In the genomic region with DNA sequence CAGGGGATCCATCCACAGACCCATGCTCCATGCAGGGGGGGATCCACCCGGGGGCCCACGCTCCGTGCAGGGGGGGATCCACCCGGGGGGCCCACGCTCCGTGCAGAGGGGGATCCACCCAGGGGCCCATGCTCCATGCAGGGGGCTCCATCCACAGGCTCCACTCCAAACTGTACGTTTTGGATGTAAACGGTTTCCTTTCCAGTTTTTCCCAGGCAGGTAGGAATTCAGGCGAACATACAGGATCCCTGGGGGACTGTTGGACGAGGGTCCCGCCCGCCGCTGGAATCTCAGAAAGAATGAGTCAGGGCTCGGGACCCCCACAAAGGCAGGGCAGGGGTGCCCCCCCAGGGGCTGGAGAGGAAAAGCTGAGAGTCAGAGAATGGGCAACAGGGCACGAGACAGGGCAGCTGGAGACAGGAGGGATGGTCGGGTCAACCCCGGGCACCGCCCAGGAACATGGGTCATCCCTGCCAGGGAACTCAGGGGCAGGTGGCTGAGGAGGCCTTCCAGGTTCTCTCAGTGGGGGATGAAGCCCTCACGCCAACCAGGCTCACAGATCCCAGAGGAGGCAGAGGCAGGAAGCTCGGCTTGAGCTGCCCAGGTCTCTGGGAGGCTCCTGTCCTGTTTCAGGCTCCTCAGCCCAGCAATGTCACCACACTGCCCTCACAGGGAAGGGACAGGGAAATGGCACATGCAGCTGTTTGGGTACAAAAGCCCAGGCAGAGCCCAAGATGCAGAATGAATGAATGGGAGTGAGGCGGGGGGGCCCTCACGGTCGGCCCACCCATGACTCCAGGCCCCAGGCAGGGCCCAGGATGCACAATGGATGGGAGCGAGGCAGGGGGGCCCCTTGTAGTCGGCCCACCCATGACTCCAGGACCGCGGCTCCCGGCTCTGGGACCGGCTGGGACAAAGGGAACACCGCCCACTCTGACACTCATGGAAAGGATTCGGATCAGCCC, we compare ENCODE assay signal across 1 cellular context.
TF ChIP-seq lines count a peak whose summit lies in the region.

No MANE protein-coding gene starts in this region.

TF ChIP-seq in WTC11, 78 proteins besides CTCF, POLR2A, EP300 and RAD21 (continued from another document):
- TF ChIP-seq, protein P1, sequence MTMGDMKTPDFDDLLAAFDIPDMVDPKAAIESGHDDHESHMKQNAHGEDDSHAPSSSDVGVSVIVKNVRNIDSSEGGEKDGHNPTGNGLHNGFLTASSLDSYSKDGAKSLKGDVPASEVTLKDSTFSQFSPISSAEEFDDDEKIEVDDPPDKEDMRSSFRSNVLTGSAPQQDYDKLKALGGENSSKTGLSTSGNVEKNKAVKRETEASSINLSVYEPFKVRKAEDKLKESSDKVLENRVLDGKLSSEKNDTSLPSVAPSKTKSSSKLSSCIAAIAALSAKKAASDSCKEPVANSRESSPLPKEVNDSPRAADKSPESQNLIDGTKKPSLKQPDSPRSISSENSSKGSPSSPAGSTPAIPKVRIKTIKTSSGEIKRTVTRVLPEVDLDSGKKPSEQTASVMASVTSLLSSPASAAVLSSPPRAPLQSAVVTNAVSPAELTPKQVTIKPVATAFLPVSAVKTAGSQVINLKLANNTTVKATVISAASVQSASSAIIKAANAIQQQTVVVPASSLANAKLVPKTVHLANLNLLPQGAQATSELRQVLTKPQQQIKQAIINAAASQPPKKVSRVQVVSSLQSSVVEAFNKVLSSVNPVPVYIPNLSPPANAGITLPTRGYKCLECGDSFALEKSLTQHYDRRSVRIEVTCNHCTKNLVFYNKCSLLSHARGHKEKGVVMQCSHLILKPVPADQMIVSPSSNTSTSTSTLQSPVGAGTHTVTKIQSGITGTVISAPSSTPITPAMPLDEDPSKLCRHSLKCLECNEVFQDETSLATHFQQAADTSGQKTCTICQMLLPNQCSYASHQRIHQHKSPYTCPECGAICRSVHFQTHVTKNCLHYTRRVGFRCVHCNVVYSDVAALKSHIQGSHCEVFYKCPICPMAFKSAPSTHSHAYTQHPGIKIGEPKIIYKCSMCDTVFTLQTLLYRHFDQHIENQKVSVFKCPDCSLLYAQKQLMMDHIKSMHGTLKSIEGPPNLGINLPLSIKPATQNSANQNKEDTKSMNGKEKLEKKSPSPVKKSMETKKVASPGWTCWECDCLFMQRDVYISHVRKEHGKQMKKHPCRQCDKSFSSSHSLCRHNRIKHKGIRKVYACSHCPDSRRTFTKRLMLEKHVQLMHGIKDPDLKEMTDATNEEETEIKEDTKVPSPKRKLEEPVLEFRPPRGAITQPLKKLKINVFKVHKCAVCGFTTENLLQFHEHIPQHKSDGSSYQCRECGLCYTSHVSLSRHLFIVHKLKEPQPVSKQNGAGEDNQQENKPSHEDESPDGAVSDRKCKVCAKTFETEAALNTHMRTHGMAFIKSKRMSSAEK (CRISPR knock-in tag; IDR thresholded peaks at IDR 0.05; ENCODE audit: borderline replicate concordance): no peak
- TF ChIP-seq NFE2L1 (CRISPR knock-in tag; IDR thresholded peaks at IDR 0.05) (no peak), NR1H2 (CRISPR knock-in tag; IDR thresholded peaks at IDR 0.05) (no peak), JAZF1 (CRISPR knock-in tag; IDR thresholded peaks at IDR 0.05) (no peak), ZNF671 (CRISPR knock-in tag; IDR thresholded peaks at IDR 0.05) (no peak), SMAD4 (CRISPR knock-in tag; IDR thresholded peaks at IDR 0.05) (no peak), JUN (CRISPR knock-in tag; IDR thresholded peaks at IDR 0.05) (no peak)
- TF ChIP-seq, protein P2, sequence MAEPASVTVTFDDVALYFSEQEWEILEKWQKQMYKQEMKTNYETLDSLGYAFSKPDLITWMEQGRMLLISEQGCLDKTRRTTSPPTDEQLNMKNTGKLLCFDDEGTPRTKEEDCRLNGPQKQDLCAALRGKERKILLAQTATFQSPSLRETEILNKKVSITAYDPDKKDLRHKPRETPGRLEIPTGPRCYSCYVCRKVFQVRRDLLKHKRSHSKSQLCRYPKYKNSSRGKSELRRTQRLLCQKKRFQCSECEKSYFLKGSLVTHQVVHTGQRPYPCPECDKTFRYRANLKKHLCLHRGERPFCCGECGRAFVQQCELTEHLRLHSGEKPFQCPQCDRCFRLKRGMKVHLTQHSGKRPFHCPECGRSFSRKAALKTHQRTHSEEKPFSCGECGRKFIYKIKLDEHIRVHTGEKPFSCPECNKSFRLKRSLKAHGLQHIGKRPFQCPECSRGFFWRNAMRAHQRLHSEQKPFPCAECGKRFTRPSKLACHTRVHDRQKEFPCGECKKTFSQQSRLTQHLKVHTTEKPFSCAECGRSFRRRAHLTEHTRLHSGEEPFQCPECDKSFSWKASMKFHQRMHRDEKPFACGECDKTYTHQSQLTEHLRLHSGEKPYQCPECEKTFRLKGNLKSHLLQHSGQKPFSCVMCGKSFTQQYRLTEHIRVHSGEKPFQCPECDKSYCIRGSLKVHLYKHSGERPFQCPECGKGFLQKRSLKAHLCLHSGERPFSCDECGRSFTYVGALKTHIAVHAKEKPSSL (CRISPR knock-in tag; conservative IDR thresholded peaks at IDR 0.05): no peak
- TF ChIP-seq, protein P3, sequence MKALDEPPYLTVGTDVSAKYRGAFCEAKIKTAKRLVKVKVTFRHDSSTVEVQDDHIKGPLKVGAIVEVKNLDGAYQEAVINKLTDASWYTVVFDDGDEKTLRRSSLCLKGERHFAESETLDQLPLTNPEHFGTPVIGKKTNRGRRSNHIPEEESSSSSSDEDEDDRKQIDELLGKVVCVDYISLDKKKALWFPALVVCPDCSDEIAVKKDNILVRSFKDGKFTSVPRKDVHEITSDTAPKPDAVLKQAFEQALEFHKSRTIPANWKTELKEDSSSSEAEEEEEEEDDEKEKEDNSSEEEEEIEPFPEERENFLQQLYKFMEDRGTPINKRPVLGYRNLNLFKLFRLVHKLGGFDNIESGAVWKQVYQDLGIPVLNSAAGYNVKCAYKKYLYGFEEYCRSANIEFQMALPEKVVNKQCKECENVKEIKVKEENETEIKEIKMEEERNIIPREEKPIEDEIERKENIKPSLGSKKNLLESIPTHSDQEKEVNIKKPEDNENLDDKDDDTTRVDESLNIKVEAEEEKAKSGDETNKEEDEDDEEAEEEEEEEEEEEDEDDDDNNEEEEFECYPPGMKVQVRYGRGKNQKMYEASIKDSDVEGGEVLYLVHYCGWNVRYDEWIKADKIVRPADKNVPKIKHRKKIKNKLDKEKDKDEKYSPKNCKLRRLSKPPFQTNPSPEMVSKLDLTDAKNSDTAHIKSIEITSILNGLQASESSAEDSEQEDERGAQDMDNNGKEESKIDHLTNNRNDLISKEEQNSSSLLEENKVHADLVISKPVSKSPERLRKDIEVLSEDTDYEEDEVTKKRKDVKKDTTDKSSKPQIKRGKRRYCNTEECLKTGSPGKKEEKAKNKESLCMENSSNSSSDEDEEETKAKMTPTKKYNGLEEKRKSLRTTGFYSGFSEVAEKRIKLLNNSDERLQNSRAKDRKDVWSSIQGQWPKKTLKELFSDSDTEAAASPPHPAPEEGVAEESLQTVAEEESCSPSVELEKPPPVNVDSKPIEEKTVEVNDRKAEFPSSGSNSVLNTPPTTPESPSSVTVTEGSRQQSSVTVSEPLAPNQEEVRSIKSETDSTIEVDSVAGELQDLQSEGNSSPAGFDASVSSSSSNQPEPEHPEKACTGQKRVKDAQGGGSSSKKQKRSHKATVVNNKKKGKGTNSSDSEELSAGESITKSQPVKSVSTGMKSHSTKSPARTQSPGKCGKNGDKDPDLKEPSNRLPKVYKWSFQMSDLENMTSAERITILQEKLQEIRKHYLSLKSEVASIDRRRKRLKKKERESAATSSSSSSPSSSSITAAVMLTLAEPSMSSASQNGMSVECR (CRISPR knock-in tag; IDR thresholded peaks at IDR 0.05; ENCODE audit: borderline replicate concordance): no peak
- TF ChIP-seq, protein P4, sequence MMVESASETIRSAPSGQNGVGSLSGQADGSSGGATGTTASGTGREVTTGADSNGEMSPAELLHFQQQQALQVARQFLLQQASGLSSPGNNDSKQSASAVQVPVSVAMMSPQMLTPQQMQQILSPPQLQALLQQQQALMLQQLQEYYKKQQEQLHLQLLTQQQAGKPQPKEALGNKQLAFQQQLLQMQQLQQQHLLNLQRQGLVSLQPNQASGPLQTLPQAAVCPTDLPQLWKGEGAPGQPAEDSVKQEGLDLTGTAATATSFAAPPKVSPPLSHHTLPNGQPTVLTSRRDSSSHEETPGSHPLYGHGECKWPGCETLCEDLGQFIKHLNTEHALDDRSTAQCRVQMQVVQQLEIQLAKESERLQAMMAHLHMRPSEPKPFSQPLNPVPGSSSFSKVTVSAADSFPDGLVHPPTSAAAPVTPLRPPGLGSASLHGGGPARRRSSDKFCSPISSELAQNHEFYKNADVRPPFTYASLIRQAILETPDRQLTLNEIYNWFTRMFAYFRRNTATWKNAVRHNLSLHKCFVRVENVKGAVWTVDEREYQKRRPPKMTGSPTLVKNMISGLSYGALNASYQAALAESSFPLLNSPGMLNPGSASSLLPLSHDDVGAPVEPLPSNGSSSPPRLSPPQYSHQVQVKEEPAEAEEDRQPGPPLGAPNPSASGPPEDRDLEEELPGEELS (CRISPR knock-in tag; IDR thresholded peaks at IDR 0.05): no peak
- TF ChIP-seq, protein P5, sequence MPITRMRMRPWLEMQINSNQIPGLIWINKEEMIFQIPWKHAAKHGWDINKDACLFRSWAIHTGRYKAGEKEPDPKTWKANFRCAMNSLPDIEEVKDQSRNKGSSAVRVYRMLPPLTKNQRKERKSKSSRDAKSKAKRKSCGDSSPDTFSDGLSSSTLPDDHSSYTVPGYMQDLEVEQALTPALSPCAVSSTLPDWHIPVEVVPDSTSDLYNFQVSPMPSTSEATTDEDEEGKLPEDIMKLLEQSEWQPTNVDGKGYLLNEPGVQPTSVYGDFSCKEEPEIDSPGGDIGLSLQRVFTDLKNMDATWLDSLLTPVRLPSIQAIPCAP (CRISPR knock-in tag; IDR thresholded peaks at IDR 0.05): no peak
- TF ChIP-seq, protein P6, sequence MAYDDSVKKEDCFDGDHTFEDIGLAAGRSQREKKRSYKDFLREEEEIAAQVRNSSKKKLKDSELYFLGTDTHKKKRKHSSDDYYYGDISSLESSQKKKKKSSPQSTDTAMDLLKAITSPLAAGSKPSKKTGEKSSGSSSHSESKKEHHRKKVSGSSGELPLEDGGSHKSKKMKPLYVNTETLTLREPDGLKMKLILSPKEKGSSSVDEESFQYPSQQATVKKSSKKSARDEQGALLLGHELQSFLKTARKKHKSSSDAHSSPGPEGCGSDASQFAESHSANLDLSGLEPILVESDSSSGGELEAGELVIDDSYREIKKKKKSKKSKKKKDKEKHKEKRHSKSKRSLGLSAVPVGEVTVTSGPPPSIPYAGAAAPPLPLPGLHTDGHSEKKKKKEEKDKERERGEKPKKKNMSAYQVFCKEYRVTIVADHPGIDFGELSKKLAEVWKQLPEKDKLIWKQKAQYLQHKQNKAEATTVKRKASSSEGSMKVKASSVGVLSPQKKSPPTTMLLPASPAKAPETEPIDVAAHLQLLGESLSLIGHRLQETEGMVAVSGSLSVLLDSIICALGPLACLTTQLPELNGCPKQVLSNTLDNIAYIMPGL (CRISPR knock-in tag; IDR thresholded peaks at IDR 0.05): no peak
- TF ChIP-seq, protein P7, sequence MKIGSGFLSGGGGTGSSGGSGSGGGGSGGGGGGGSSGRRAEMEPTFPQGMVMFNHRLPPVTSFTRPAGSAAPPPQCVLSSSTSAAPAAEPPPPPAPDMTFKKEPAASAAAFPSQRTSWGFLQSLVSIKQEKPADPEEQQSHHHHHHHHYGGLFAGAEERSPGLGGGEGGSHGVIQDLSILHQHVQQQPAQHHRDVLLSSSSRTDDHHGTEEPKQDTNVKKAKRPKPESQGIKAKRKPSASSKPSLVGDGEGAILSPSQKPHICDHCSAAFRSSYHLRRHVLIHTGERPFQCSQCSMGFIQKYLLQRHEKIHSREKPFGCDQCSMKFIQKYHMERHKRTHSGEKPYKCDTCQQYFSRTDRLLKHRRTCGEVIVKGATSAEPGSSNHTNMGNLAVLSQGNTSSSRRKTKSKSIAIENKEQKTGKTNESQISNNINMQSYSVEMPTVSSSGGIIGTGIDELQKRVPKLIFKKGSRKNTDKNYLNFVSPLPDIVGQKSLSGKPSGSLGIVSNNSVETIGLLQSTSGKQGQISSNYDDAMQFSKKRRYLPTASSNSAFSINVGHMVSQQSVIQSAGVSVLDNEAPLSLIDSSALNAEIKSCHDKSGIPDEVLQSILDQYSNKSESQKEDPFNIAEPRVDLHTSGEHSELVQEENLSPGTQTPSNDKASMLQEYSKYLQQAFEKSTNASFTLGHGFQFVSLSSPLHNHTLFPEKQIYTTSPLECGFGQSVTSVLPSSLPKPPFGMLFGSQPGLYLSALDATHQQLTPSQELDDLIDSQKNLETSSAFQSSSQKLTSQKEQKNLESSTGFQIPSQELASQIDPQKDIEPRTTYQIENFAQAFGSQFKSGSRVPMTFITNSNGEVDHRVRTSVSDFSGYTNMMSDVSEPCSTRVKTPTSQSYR (CRISPR knock-in tag; IDR thresholded peaks at IDR 0.05): no peak
